In genomic region chr20:3820901-3821727, GRCh38 we compare ENCODE assay signal across 8 cellular contexts. TPM values are rescaled to one million over a fixed set of nuclear protein-coding genes. Genes with fewer than 3 reads are reported as not detected.
DNase-seq lines count a peak whose midpoint lies in the region; ATAC-seq and TF ChIP-seq lines count a peak whose summit lies in the region.

No MANE protein-coding gene starts in this region.

- DNase-seq in RWPE1 (ENCODE audit: low spot score) (no peak), fibroblast of villous mesenchyme (ENCODE audit: low read depth) (no peak), HuH-7 (ENCODE audit: low spot score) (no peak), cortex of kidney (lab: John Stamatoyannopoulos, UW) (no peak)

- POLR2A ChIA-PET in RWPE1 (lab: Yijun Ruan, JAX; ENCODE audit: low non-redundant PET) = interaction anchor here (0.6 to 1.3 kb wide), 4 partner anchors 26 to 36 kb away, joined by 3 to 8 read pairs (median 4); partner anchors contain the start of gene CENPB

- CTCF ChIA-PET in RWPE1 (lab: Yijun Ruan, JAX) = interaction anchor here (0.5 to 3.1 kb wide), 15 partner anchors 9 to 144 kb away, joined by 3 to 32 read pairs (median 4); partner anchors contain the start of genes CDC25B, CENPB and SPEF1

- peak overlapping the region; percentile 84 for H3K4me3 ChIP-seq in fibroblast of villous mesenchyme (ENCODE audit: low read depth, low read length)
- peak overlapping the region; percentile 47 to 83 (median 62) for H3K4me3 ChIP-seq in skin epidermis

- ATAC-seq in GM21786 (IDR thresholded peaks at IDR 0.05; ENCODE audit: unreplicated experiment) = peak; percentile 2
- no peak for ATAC-seq in GM21390 (IDR thresholded peaks at IDR 0.05; ENCODE audit: unreplicated experiment)
- no peak for ATAC-seq in HG03139 (IDR thresholded peaks at IDR 0.05; ENCODE audit: unreplicated experiment)

- H3K27ac ChIP-seq in RWPE1 (peak overlapping the region; percentile 96), skin epidermis (peak overlapping the region; percentile 76 to 100 (median 98))

- no peak for TF ChIP-seq CTCF in RWPE1 (conservative IDR thresholded peaks at IDR 0.05; ENCODE audit: low read depth)
- TF ChIP-seq CTCF in fibroblast of villous mesenchyme (IDR thresholded peaks at IDR 0.05; ENCODE audit: insufficient read depth, low read depth, low read length) = no peak

RNA-seq across cellular contexts. Expression of gene AP5S1, which starts 0.8 kb away (rescaled TPM):
- 17.7 and 20.6 TPM in 2 replicates for total RNA-seq in fibroblast of villous mesenchyme

RNA-seq across cellular contexts. Expression of gene CDC25B, which starts 25.0 kb away (rescaled TPM):
- total RNA-seq in fibroblast of villous mesenchyme = 28.0 and 46.2 TPM in 2 replicates

RNA-seq across cellular contexts. Expression of gene MAVS, which starts 25.5 kb away (rescaled TPM):
- total RNA-seq in fibroblast of villous mesenchyme = 26.7 and 32.4 TPM in 2 replicates

RNA-seq across cellular contexts. Expression of gene CENPB, which starts 34.6 kb away (rescaled TPM):
- total RNA-seq in fibroblast of villous mesenchyme = 87.7 and 106 TPM in 2 replicates

RNA-seq across cellular contexts. Expression of gene SPEF1, which starts 39.9 kb away (rescaled TPM):
- total RNA-seq in fibroblast of villous mesenchyme = under 0.01 and 0.32 TPM in 2 replicates
